ENCODE assay signal across 8 cellular contexts in genomic region chr6:127266892-127267741, GRCh38.
DNase-seq lines count a peak whose midpoint lies in the region; ATAC-seq lines count a peak whose summit lies in the region.

No MANE protein-coding gene starts in this region.

- H3K9me3 ChIP-seq in BLaER1 treated with 17β-estradiol and CSF1 and Interleukin-3, amounts not matched to agents 10 nM and 100 nM (replicated peaks in 1 of 11), result no peaks in the 10 kb centered on the region
- H3K9me3 ChIP-seq in muscle layer of duodenum (ENCODE audit: control insufficient read depth in 1 of 2, low read length in 2 of 2), result no peaks in the 10 kb centered on the region

- peaks cover 10 to 50% (median 26%) of the 10 kb centered on the region in 10 experiments for H3K4me1 ChIP-seq in BLaER1 treated with 17β-estradiol and CSF1 and Interleukin-3, amounts not matched to agents 10 nM and 100 nM
- peaks cover 6 to 16% of the 10 kb centered on the region in 2 donors for H3K4me1 ChIP-seq in muscle layer of duodenum (ENCODE audit: control insufficient read depth in 1 of 2, insufficient read depth in 2 of 2, low read length in 2 of 2)

- H4K20me1 ChIP-seq in BLaER1 treated with 17β-estradiol and CSF1 and Interleukin-3, amounts not matched to agents 10 nM and 100 nM, result peaks cover 14 to 43% (median 26%) of the 10 kb centered on the region in 11 experiments; a peak in 15 of 22 replicates

- DNase-seq in NOMO-1 treated with dmso at 0.1 percent for 144 hours (lab: John Stamatoyannopoulos, UW; ENCODE audit: unreplicated experiment) (peak; percentile 34), activated T-cell treated with anti-CD3 and anti-CD28 coated beads for 1 hour (ENCODE audit: low read depth) (peak; percentile 19), epithelial cell of prostate (ENCODE audit: low read depth, low spot score) (no peak)
- peak; percentile 47 for DNase-seq in stimulated activated naive CD4-positive, alpha-beta T cell treated with Interleukin-2 at 50 U/mL for 16 hours (lab: John Stamatoyannopoulos, UW)

- peak overlapping the region; percentile 95 to 99 (median 98) for H3K9ac ChIP-seq in BLaER1 treated with 17β-estradiol and CSF1 and Interleukin-3, amounts not matched to agents 10 nM and 100 nM

- peak overlapping the region; percentile 74 to 96 (median 88) for H3K4me3 ChIP-seq in BLaER1 treated with 17β-estradiol and CSF1 and Interleukin-3, amounts not matched to agents 10 nM and 100 nM
- peak overlapping the region; percentile 84 to 86 for H3K4me3 ChIP-seq in muscle layer of duodenum (ENCODE audit: low read depth in 1 of 2, low read length in 2 of 2)

- no peaks in the 10 kb centered on the region for H3K27me3 ChIP-seq in BLaER1 treated with 17β-estradiol and CSF1 and Interleukin-3, amounts not matched to agents 10 nM and 100 nM
- no peaks in the 10 kb centered on the region for H3K27me3 ChIP-seq in muscle layer of duodenum (ENCODE audit: low read depth, low read length)

- H3K4me2 ChIP-seq in BLaER1 treated with 17β-estradiol and CSF1 and Interleukin-3, amounts not matched to agents 10 nM and 100 nM, result peak overlapping the region; percentile 76 to 92 (median 83)

- peak; percentile 78 for ATAC-seq in GM19035 (IDR thresholded peaks at IDR 0.05; ENCODE audit: unreplicated experiment)
- peak; percentile 77 for ATAC-seq in HG03196 (IDR thresholded peaks at IDR 0.05; ENCODE audit: unreplicated experiment)

- H3K27ac ChIP-seq in BLaER1 treated with 17β-estradiol and CSF1 and Interleukin-3, amounts not matched to agents 10 nM and 100 nM, result peak overlapping the region; percentile 93 to 99 (median 97)
- H3K27ac ChIP-seq in epithelial cell of prostate (peak overlapping the region; percentile 93), muscle layer of duodenum (ENCODE audit: low read length) (peak overlapping the region; percentile 95)

- H3K36me3 ChIP-seq in BLaER1 treated with 17β-estradiol and CSF1 and Interleukin-3, amounts not matched to agents 10 nM and 100 nM, result peaks cover 0 to 10% (median 0%) of the 10 kb centered on the region in 11 experiments; a peak in 4 of 22 replicates
- H3K36me3 ChIP-seq in muscle layer of duodenum (ENCODE audit: control insufficient read depth in 1 of 2, insufficient read depth in 2 of 2, low read length in 2 of 2), result peaks cover 0 to 13% of the 10 kb centered on the region in 2 donors
